ENCODE assay signal across 23 cellular contexts in genomic region chr19:6551091-6551490, GRCh38. TPM values are rescaled to one million over a fixed set of nuclear protein-coding genes. Genes with fewer than 3 reads are reported as not detected.
"Had no signal": no experiment of that assay in that cellular context is flagged by ENCODE, and none has a peak within 500 bp of the region (broad histone marks: within the 10 kb centered on the region; RNA-seq: fewer than 3 reads in every experiment).

No MANE protein-coding gene starts in this region.

- H3K9me3 Mint-ChIP-seq: activated CD4-positive, alpha-beta T cell treated with anti-CD3 and anti-CD28 coated beads, Interleukin-2, amount 10 ng/mL, durations not matched to agents 7 days and 5 days; immature natural killer cell; natural killer cell treated with Interleukin-12 subunit alpha and Interleukin-12 subunit beta and Interleukin-15 and Interleukin-18, amount 100 ng/mL, for 72 hours had no signal

- H3K4me1 Mint-ChIP-seq: mesothelial cell of epicardium had no signal

- DNase-seq: activated CD4-positive, alpha-beta T cell treated with anti-CD3 and anti-CD28 coated beads, Interleukin-2, amount 10 ng/mL, durations not matched to agents 7 days and 5 days; activated CD8-positive, alpha-beta T cell treated with anti-CD3 and anti-CD28 coated beads, Interleukin-2, amount 10 ng/mL, durations not matched to agents 7 days and 5 days; activated naive CD4-positive, alpha-beta T cell treated with anti-CD3 and anti-CD28 coated beads, Interleukin-2, amount 10 ng/mL, durations not matched to agents 7 days and 5 days; activated T-cell treated with anti-CD3 and anti-CD28 coated beads, Interleukin-2, amount 50 U/mL, for 24 hours; gastrocnemius medialis; head of caudate nucleus; immature natural killer cell; occipital lobe; stimulated activated naive CD8-positive, alpha-beta T cell treated with anti-CD3 and anti-CD28 coated beads, Interleukin-15, Interleukin-2, amounts not matched to agents 100 U/mL and 50 U/mL, for 24 hours; substantia nigra; T-cell; T1000 had no signal

- H3K27ac ChIP-seq: ascending aorta, coronary artery, gastrocnemius medialis, right atrium auricular region, tibial nerve, vagina had no signal

- H3K27me3 ChIP-seq: ascending aorta, gastrocnemius medialis, right atrium auricular region, vagina had no signal

- H3K9me3 ChIP-seq: ascending aorta, gastrocnemius medialis, right atrium auricular region, vagina had no signal

- H3K4me1 ChIP-seq: ascending aorta, gastrocnemius medialis, right atrium auricular region had no signal

- H3K27me3 Mint-ChIP-seq: activated T-cell treated with anti-CD3 and anti-CD28 coated beads, Interleukin-2, amount 50 U/mL, for 24 hours; natural killer cell treated with Interleukin-12 subunit alpha and Interleukin-12 subunit beta and Interleukin-15 and Interleukin-18, amount 100 ng/mL, for 72 hours; T-cell had no signal

- H3K4me3 ChIP-seq: ascending aorta, coronary artery, gastrocnemius medialis, right atrium auricular region, tibial nerve, vagina had no signal

- H3K36me3 Mint-ChIP-seq: activated naive CD4-positive, alpha-beta T cell treated with anti-CD3 and anti-CD28 coated beads, Interleukin-2, amount 10 ng/mL, durations not matched to agents 7 days and 5 days; immature natural killer cell; mesothelial cell of epicardium; natural killer cell treated with Interleukin-12 subunit alpha and Interleukin-12 subunit beta and Interleukin-15 and Interleukin-18, amount 100 ng/mL, for 72 hours; T-cell had no signal

- H3K4me3 Mint-ChIP-seq: activated CD4-positive, alpha-beta T cell treated with anti-CD3 and anti-CD28 coated beads, Interleukin-2, amount 10 ng/mL, durations not matched to agents 7 days and 5 days; activated CD8-positive, alpha-beta T cell treated with anti-CD3 and anti-CD28 coated beads, Interleukin-2, amount 10 ng/mL, durations not matched to agents 7 days and 5 days; activated naive CD4-positive, alpha-beta T cell treated with anti-CD3 and anti-CD28 coated beads, Interleukin-2, amount 10 ng/mL, durations not matched to agents 7 days and 5 days; activated T-cell treated with anti-CD3 and anti-CD28 coated beads, Interleukin-2, amount 50 U/mL, for 24 hours; mesothelial cell of epicardium; natural killer cell treated with Interleukin-12 subunit alpha and Interleukin-12 subunit beta and Interleukin-15 and Interleukin-18, amount 100 ng/mL, for 72 hours had no signal

- H3K27ac Mint-ChIP-seq: activated CD4-positive, alpha-beta T cell treated with anti-CD3 and anti-CD28 coated beads, Interleukin-2, amount 10 ng/mL, durations not matched to agents 7 days and 5 days; activated naive CD4-positive, alpha-beta T cell treated with anti-CD3 and anti-CD28 coated beads, Interleukin-2, amount 10 ng/mL, durations not matched to agents 7 days and 5 days; activated T-cell treated with anti-CD3 and anti-CD28 coated beads, Interleukin-2, amount 50 U/mL, for 24 hours; activated T-helper 2 cell treated with anti-CD3 and anti-CD28 coated beads, Interferon-gamma antibody, Interleukin-2, Interleukin-4, amounts not matched to agents 10 μg/mL and 5 μg/mL and 100 μg/mL, durations not matched to agents 14 hours and 24 hours and 36 hours; mesothelial cell of epicardium; natural killer cell treated with Interleukin-12 subunit alpha and Interleukin-12 subunit beta and Interleukin-15 and Interleukin-18, amount 100 ng/mL, for 72 hours; progenitor cell of endocrine pancreas; T-cell had no signal

- H3K36me3 ChIP-seq: ascending aorta, gastrocnemius medialis, right atrium auricular region, tibial nerve, vagina had no signal

RNA-seq across cellular contexts. Expression of gene TNFSF9, which starts 20.3 kb away (rescaled TPM):
- total RNA-seq: ascending aorta, progenitor cell of endocrine pancreas had no signal

RNA-seq across cellular contexts. Expression of gene CD70, which starts 39.9 kb away (rescaled TPM):
- total RNA-seq: ascending aorta, gastrocnemius medialis, lower leg skin, mesothelial cell of epicardium, occipital lobe, progenitor cell of endocrine pancreas, right atrium auricular region, vagina had no signal

RNA-seq across cellular contexts. Expression of gene TUBB4A, which starts 49.0 kb away (rescaled TPM):
- total RNA-seq: skeletal muscle tissue had no signal
